In genomic region chr10:118741994-118742393, GRCh38 we compare ENCODE assay signal across 25 cellular contexts. TPM values are rescaled to one million over a fixed set of nuclear protein-coding genes. Genes with fewer than 3 reads are reported as not detected.
DNase-seq lines count a peak whose midpoint lies in the region; ATAC-seq, FAIRE-seq and TF ChIP-seq lines count a peak whose summit lies in the region.
"Had no signal": no experiment of that assay in that cellular context is flagged by ENCODE, and none has a peak within 500 bp of the region (broad histone marks: within the 10 kb centered on the region; RNA-seq: fewer than 3 reads in every experiment).

No MANE protein-coding gene starts in this region.

- H3K9me3 ChIP-seq in WERI-Rb-1 (ENCODE audit: severe bottlenecking) (no peaks in the 10 kb centered on the region), keratinocyte (ENCODE audit: control insufficient read depth, low read depth, low read length) (no peaks in the 10 kb centered on the region), small intestine (ENCODE audit: control insufficient read depth, low read depth) (no peaks in the 10 kb centered on the region)
- H3K9me3 ChIP-seq: right lobe of liver, thyroid gland had no signal

- H3K9me3 Mint-ChIP-seq in HFFc6: no peaks in the 10 kb centered on the region
- no peaks in the 10 kb centered on the region for H3K9me3 Mint-ChIP-seq in activated CD4-positive, alpha-beta T cell treated with anti-CD3 and anti-CD28 coated beads, Interleukin-2, amount 10 ng/mL, durations not matched to agents 7 days and 5 days
- no peaks in the 10 kb centered on the region for H3K9me3 Mint-ChIP-seq in effector memory CD8-positive, alpha-beta T cell
- H3K9me3 Mint-ChIP-seq: activated naive CD4-positive, alpha-beta T cell treated with anti-CD3 and anti-CD28 coated beads, Interleukin-2, amount 50 U/mL, for 24 hours; activated T-cell treated with anti-CD3 and anti-CD28 coated beads, Interleukin-2, amount 50 U/mL, for 72 hours had no signal

- H4K20me1 ChIP-seq in keratinocyte (ENCODE audit: control insufficient read depth, extremely low read depth, insufficient read depth, low read length): no peaks in the 10 kb centered on the region

- H3K27ac ChIP-seq in WERI-Rb-1 (0 out of 2 replicates have a peak overlapping the region, but pooled peaks have one; percentile 41), keratinocyte (ENCODE audit: control insufficient read depth, insufficient read depth, low read length) (peak overlapping the region; percentile 72), small intestine (ENCODE audit: low read depth in 1 of 2, low read length in 1 of 2) (peak overlapping the region in 1 of 2 donors; percentile 45)
- H3K27ac ChIP-seq: parathyroid adenoma, right lobe of liver, thyroid gland had no signal

- dilution Hi-C loops in keratinocyte (cut with MboI; ENCODE audit: extremely low pct_ligation_motif_present, low sequenced_read_pairs): no loop called here

- CTCF ChIA-PET in activated CD4-positive, alpha-beta T cell treated with anti-CD3 and anti-CD28 coated beads, Interleukin-2, amount 10 ng/mL, durations not matched to agents 7 days and 5 days (lab: Charles Lee): interaction anchor here (0.8 kb wide), 1 partner anchor 13 kb away, joined by 3 read pairs; the partner anchor contains the start of gene CACUL1

- H3K79me2 ChIP-seq in keratinocyte (ENCODE audit: control insufficient read depth, insufficient read depth, low read length): peaks cover 93% of the 10 kb centered on the region

- H3K9ac ChIP-seq in keratinocyte (ENCODE audit: control insufficient read depth, extremely low read depth, insufficient read depth, low read length): no peak overlapping the region
- H3K9ac ChIP-seq: parathyroid adenoma had no signal

- H3K4me2 ChIP-seq in keratinocyte (ENCODE audit: control insufficient read depth, extremely low read depth, insufficient read depth, low read depth, low read length): peak overlapping the region; percentile 79

- H3K9me1 ChIP-seq in keratinocyte (ENCODE audit: control insufficient read depth, extremely low read depth, insufficient read depth, low read length): no peaks in the 10 kb centered on the region

- peak; percentile 71 for FAIRE-seq in keratinocyte (lab: Jason Lieb, UNC)
- FAIRE-seq in small intestine (lab: Jason Lieb, UNC): no peak
- FAIRE-seq: colon, endometrium had no signal

- peaks cover 6% of the 10 kb centered on the region; the same call in 1 of the 2 replicates for H3K36me3 Mint-ChIP-seq in HFFc6 (ENCODE audit: low read depth)
- no peaks in the 10 kb centered on the region for H3K36me3 Mint-ChIP-seq in activated CD4-positive, alpha-beta T cell treated with anti-CD3 and anti-CD28 coated beads, Interleukin-2, amount 10 ng/mL, durations not matched to agents 7 days and 5 days (ENCODE audit: low read depth)
- peaks cover 9% of the 10 kb centered on the region for H3K36me3 Mint-ChIP-seq in effector memory CD8-positive, alpha-beta T cell (ENCODE audit: insufficient read depth)

- no peaks in the 10 kb centered on the region for H3K27me3 Mint-ChIP-seq in HFFc6 (ENCODE audit: insufficient read depth)
- no peaks in the 10 kb centered on the region for H3K27me3 Mint-ChIP-seq in activated CD4-positive, alpha-beta T cell treated with anti-CD3 and anti-CD28 coated beads, Interleukin-2, amount 10 ng/mL, durations not matched to agents 7 days and 5 days
- no peaks in the 10 kb centered on the region for H3K27me3 Mint-ChIP-seq in effector memory CD8-positive, alpha-beta T cell
- H3K27me3 Mint-ChIP-seq: activated naive CD4-positive, alpha-beta T cell treated with anti-CD3 and anti-CD28 coated beads, Interleukin-2, amount 50 U/mL, for 24 hours; CD4-positive, alpha-beta memory T cell; naive thymus-derived CD4-positive, alpha-beta T cell had no signal

- H3K4me3 ChIP-seq in WERI-Rb-1 (ENCODE audit: low read depth, low read length) (no peak overlapping the region), keratinocyte (ENCODE audit: control insufficient read depth in 2 of 3, extremely low read depth in 1 of 3, insufficient read depth in 2 of 3, low read depth in 1 of 3, low read length in 3 of 3) (peak overlapping the region in 2 of 3 experiments; percentile 29 to 44), small intestine (ENCODE audit: low read depth in 1 of 2, low read length in 2 of 2) (no peak overlapping the region)
- H3K4me3 ChIP-seq: right lobe of liver, thyroid gland had no signal

- H3K36me3 ChIP-seq in WERI-Rb-1: no peaks in the 10 kb centered on the region
- H3K36me3 ChIP-seq in keratinocyte (ENCODE audit: control insufficient read depth in 2 of 2, extremely low read depth in 1 of 2, insufficient read depth in 2 of 2, low read length in 2 of 2): peaks cover 0 to under 1% of the 10 kb centered on the region in 2 experiments
- H3K36me3 ChIP-seq in small intestine (ENCODE audit: control insufficient read depth in 2 of 2, insufficient read depth in 2 of 2, low read length in 2 of 2): no peaks in the 10 kb centered on the region
- H3K36me3 ChIP-seq: right lobe of liver, thyroid gland had no signal

- H3K4me1 Mint-ChIP-seq in HFFc6 (ENCODE audit: low read depth): peaks cover 60% of the 10 kb centered on the region
- H3K4me1 Mint-ChIP-seq in activated CD4-positive, alpha-beta T cell treated with anti-CD3 and anti-CD28 coated beads, Interleukin-2, amount 10 ng/mL, durations not matched to agents 7 days and 5 days: peaks cover 12% of the 10 kb centered on the region
- peaks cover 38 to 69% of the 10 kb centered on the region in 2 donors for H3K4me1 Mint-ChIP-seq in effector memory CD8-positive, alpha-beta T cell (ENCODE audit: low read depth in 2 of 2)

- TF ChIP-seq CTCF in HFFc6 (IDR thresholded peaks at IDR 0.05): no peak
- no peak for TF ChIP-seq CTCF in WERI-Rb-1 (IDR thresholded peaks at IDR 0.05; ENCODE audit: low read depth, low read length)
- TF ChIP-seq CTCF in keratinocyte (optimal IDR thresholded peaks at IDR 0.05 in 1 of 3, IDR thresholded peaks at IDR 0.05 in 1 of 3, conservative IDR thresholded peaks at IDR 0.05 in 1 of 3; ENCODE audit: extremely low read depth in 1 of 3, insufficient read depth in 2 of 3, low read length in 3 of 3): no peak

- POLR2A ChIA-PET in activated CD4-positive, alpha-beta T cell treated with anti-CD3 and anti-CD28 coated beads, Interleukin-2, amount 10 ng/mL, durations not matched to agents 7 days and 5 days (lab: Charles Lee): no interaction called here

- no peak for DNase-seq in HFFc6
- DNase-seq in WERI-Rb-1: no peak
- peak; percentile 42 for DNase-seq in keratinocyte (ENCODE audit: low read depth, low spot score)
- peak; percentile 70 for DNase-seq in small intestine
- DNase-seq in effector CD8-positive, alpha-beta T cell (lab: John Stamatoyannopoulos, UW): no peak
- no peak for DNase-seq in KBM-7
- no peak for DNase-seq in activated CD4-positive, alpha-beta T cell treated with anti-CD3 and anti-CD28 coated beads, Interleukin-2, amount 10 ng/mL, durations not matched to agents 7 days and 5 days
- DNase-seq in effector memory CD8-positive, alpha-beta T cell: no peak
- DNase-seq: activated CD4-positive, CD25-positive, alpha-beta regulatory T cell treated with anti-CD3 and anti-CD28 coated beads, Interleukin-2, amount 50 U/mL, for 72 hours; activated T-cell treated with anti-CD3 and anti-CD28 coated beads, Interleukin-2, amount 50 U/mL, for 72 hours; CD4-positive, alpha-beta memory T cell; DMS53; Kasumi-1; naive thymus-derived CD4-positive, alpha-beta T cell; NCI-H1092; NCI-H2029 treated with DMSO at 0.1 percent for 48 hours; right lobe of liver; RPMI8226; stimulated activated CD4-positive, alpha-beta T cell treated with anti-CD3 and anti-CD28 coated beads, Interleukin-1b, Interleukin-23, amount 100 ng/mL, for 48 hours; stimulated activated naive CD4-positive, alpha-beta T cell; thyroid gland had no signal

- H3K27me3 ChIP-seq in WERI-Rb-1 (ENCODE audit: insufficient read depth, low read depth, severe bottlenecking) (no peaks in the 10 kb centered on the region), keratinocyte (ENCODE audit: control insufficient read depth, extremely low read depth, insufficient read depth, low read length) (no peaks in the 10 kb centered on the region), small intestine (ENCODE audit: control insufficient read depth in 2 of 2, insufficient read depth in 2 of 2, low read length in 2 of 2) (no peaks in the 10 kb centered on the region)
- H3K27me3 ChIP-seq: right lobe of liver, thyroid gland had no signal

- WGBS in small intestine, 3 donors: 13 to 39% (median 27%) methylated on average over 2 of the region's 2 CpGs

- H2AFZ ChIP-seq in keratinocyte (ENCODE audit: control insufficient read depth, low read length): no peak overlapping the region
- H2AFZ ChIP-seq: parathyroid adenoma had no signal

- peak overlapping the region; percentile 71 for H3K27ac Mint-ChIP-seq in HFFc6
- no peak overlapping the region for H3K27ac Mint-ChIP-seq in activated CD4-positive, alpha-beta T cell treated with anti-CD3 and anti-CD28 coated beads, Interleukin-2, amount 10 ng/mL, durations not matched to agents 7 days and 5 days
- H3K27ac Mint-ChIP-seq in effector memory CD8-positive, alpha-beta T cell: no peak overlapping the region
- H3K27ac Mint-ChIP-seq: activated T-cell treated with anti-CD3 and anti-CD28 coated beads, Interleukin-2, amount 50 U/mL, for 72 hours had no signal

- peaks cover 42% of the 10 kb centered on the region for H3K4me1 ChIP-seq in keratinocyte (ENCODE audit: control insufficient read depth, extremely low read depth, insufficient read depth, low read length)
- peaks cover 7 to 18% of the 10 kb centered on the region in 2 donors for H3K4me1 ChIP-seq in small intestine (ENCODE audit: control insufficient read depth in 2 of 2, insufficient read depth in 1 of 2, low read depth in 1 of 2, low read length in 1 of 2)
- H3K4me1 ChIP-seq: parathyroid adenoma had no signal

- in situ Hi-C loops in KBM-7 (cut with MboI; ENCODE audit: low pct_unique_long_range_greater_than_20kb, low sequenced_read_pairs): no loop called here

- ATAC-seq in effector memory CD8-positive, alpha-beta T cell (replicated peaks): no peak
- ATAC-seq: activated T-cell treated with anti-CD3 and anti-CD28 coated beads, Interleukin-2, amount 50 U/mL, for 72 hours; naive thymus-derived CD4-positive, alpha-beta T cell had no signal

- H3K4me3 Mint-ChIP-seq in HFFc6: no peak overlapping the region
- H3K4me3 Mint-ChIP-seq in activated CD4-positive, alpha-beta T cell treated with anti-CD3 and anti-CD28 coated beads, Interleukin-2, amount 10 ng/mL, durations not matched to agents 7 days and 5 days: no peak overlapping the region
- no peak overlapping the region for H3K4me3 Mint-ChIP-seq in effector memory CD8-positive, alpha-beta T cell
- H3K4me3 Mint-ChIP-seq: activated naive CD4-positive, alpha-beta T cell treated with anti-CD3 and anti-CD28 coated beads, Interleukin-2, amount 50 U/mL, for 24 hours; activated T-cell treated with anti-CD3 and anti-CD28 coated beads, Interleukin-2, amount 50 U/mL, for 72 hours; CD4-positive, alpha-beta memory T cell had no signal

RNA-seq across cellular contexts. Expression of gene CACUL1, which starts 12.8 kb away (rescaled TPM):
- total RNA-seq in HFFc6 (2021; fragmentation: NEBNext Ultra II Directional; extraction: Animal tissue kit (Norgen Biotek cat#: 25700)): 10 to 100 TPM; 31.5 to 34.0 (median 32.7) TPM
- polyA plus RNA-seq in keratinocyte: 19.5 to 36.5 TPM (median 20.1 TPM) in 3 replicates
- 17.7 TPM for polyA plus RNA-seq in keratinocyte (2011; ENCODE audit: low read depth)
- polyA plus RNA-seq in keratinocyte (2011; cell fraction: cytosol; rRNA removed): 12.9 and 20.4 TPM in 2 replicates
- 18.4 and 21.2 TPM in 2 replicates for polyA plus RNA-seq in keratinocyte (2011; cell fraction: nucleus; rRNA removed)
- 16.3 and 21.8 TPM in 2 replicates for polyA plus RNA-seq in keratinocyte (2012; ENCODE audit: low replicate concordance)
- 13.2 to 43.8 TPM (median 20.9 TPM) in 3 replicates for polyA minus RNA-seq in keratinocyte
- polyA minus RNA-seq in keratinocyte (2011; cell fraction: cytosol; rRNA and poly(A)+ RNA removed): 27.2 TPM
- 29.6 and 42.8 TPM in 2 replicates for polyA minus RNA-seq in keratinocyte (2011; cell fraction: nucleus; rRNA and poly(A)+ RNA removed)
- 1 to 10 TPM; 3.5 to 7.7 (median 5.8) TPM for polyA plus RNA-seq in small intestine
- total RNA-seq in activated CD4-positive, alpha-beta T cell treated with anti-CD3 and anti-CD28 coated beads, Interleukin-2, amount 10 ng/mL, durations not matched to agents 7 days and 5 days: 10 to 100 TPM; 27.5 to 27.6 TPM

Comparison
In these comparisons a context has a peak if more than half of its experiments do, and no peak if none do; other contexts are left out.
1. DNase-seq: peak in keratinocyte (single experiment) and small intestine (single experiment); none in HFFc6 (single experiment), WERI-Rb-1 (single experiment), effector CD8-positive, alpha-beta T cell (single experiment), KBM-7 (single experiment), activated CD4-positive, alpha-beta T cell treated with anti-CD3 and anti-CD28 coated beads, Interleukin-2, amount 10 ng/mL, durations not matched to agents 7 days and 5 days (single experiment) and effector memory CD8-positive, alpha-beta T cell (0 of 3).
2. H3K4me3 ChIP-seq: peak in keratinocyte (2 of 3); none in WERI-Rb-1 (single experiment) and small intestine (0 of 2).